Comparison of ENCODE assay signal across 1 cellular context in genomic region chr5:149320791-149321330, GRCh38.
TF ChIP-seq lines count a peak whose summit lies in the region.

No MANE protein-coding gene starts in this region.

TF ChIP-seq in HEK293, 187 proteins besides CTCF, POLR2A, EP300 and RAD21 (continued from another document and continues in another):
- TF ChIP-seq TSHZ1 (tag by site-specific recombination; IDR thresholded peaks at IDR 0.05; ENCODE audit: borderline replicate concordance), result no peak
- no peak for TF ChIP-seq PRDM4 (tag by site-specific recombination; IDR thresholded peaks at IDR 0.05)
- TF ChIP-seq ZBTB8A (tag by site-specific recombination; IDR thresholded peaks at IDR 0.05), result no peak
- no peak for TF ChIP-seq ZNF416 (tag by site-specific recombination; IDR thresholded peaks at IDR 0.05)
- peak; percentile 43; the same call in 1 of the 2 replicates for TF ChIP-seq EGR2 (tag by site-specific recombination; IDR thresholded peaks at IDR 0.05; ENCODE audit: low read depth)
- TF ChIP-seq PRDM1 (tag by site-specific recombination; IDR thresholded peaks at IDR 0.05), result peak; percentile 75
- TF ChIP-seq ZNF549 (tag by site-specific recombination; IDR thresholded peaks at IDR 0.05), result no peak
- TF ChIP-seq MZF1 (tag by site-specific recombination; IDR thresholded peaks at IDR 0.05; ENCODE audit: borderline replicate concordance), result no peak
- TF ChIP-seq ZNF843 (tag by site-specific recombination; IDR thresholded peaks at IDR 0.05), result peak; percentile 32; the same call in 1 of the 2 replicates
- TF ChIP-seq ZNF10 (tag by site-specific recombination; IDR thresholded peaks at IDR 0.05), result peak; percentile 98
- peak; percentile 83 for TF ChIP-seq PRDM10 (tag by site-specific recombination; IDR thresholded peaks at IDR 0.05)
- peak; percentile 88 for TF ChIP-seq ZNF510 (tag by site-specific recombination; IDR thresholded peaks at IDR 0.05; ENCODE audit: insufficient replicate concordance)
- 0 out of 2 replicates have a peak, but pooled peaks have one; percentile 13 for TF ChIP-seq ZNF692 (tag by site-specific recombination; IDR thresholded peaks at IDR 0.05)
- TF ChIP-seq ELK4 (IDR thresholded peaks at IDR 0.05; ENCODE audit: borderline replicate concordance, low read depth, low read length), result no peak
- TF ChIP-seq ZNF2 (tag by site-specific recombination; IDR thresholded peaks at IDR 0.05), result 0 out of 2 replicates have a peak, but pooled peaks have one; percentile 30
- TF ChIP-seq SALL2 (tag by site-specific recombination; IDR thresholded peaks at IDR 0.05; ENCODE audit: borderline replicate concordance), result no peak
- TF ChIP-seq ZNF121 (tag by site-specific recombination; IDR thresholded peaks at IDR 0.05), result peak; percentile 90
- TF ChIP-seq ZNF148 (tag by site-specific recombination; IDR thresholded peaks at IDR 0.05; ENCODE audit: borderline replicate concordance), result no peak
- TF ChIP-seq ZNF837 (tag by site-specific recombination; IDR thresholded peaks at IDR 0.05), result no peak
- no peak for TF ChIP-seq ZNF521 (tag by site-specific recombination; IDR thresholded peaks at IDR 0.05)
- no peak for TF ChIP-seq YY2 (tag by site-specific recombination; IDR thresholded peaks at IDR 0.05)
- TF ChIP-seq ZNF785 (tag by site-specific recombination; IDR thresholded peaks at IDR 0.05), result no peak
- no peak for TF ChIP-seq GLIS2 (tag by site-specific recombination; IDR thresholded peaks at IDR 0.05)
- TF ChIP-seq GLIS1 (tag by site-specific recombination; IDR thresholded peaks at IDR 0.05), result peak; percentile 26; the same call in 1 of the 2 replicates
- no peak for TF ChIP-seq GLI4 (tag by site-specific recombination; IDR thresholded peaks at IDR 0.05)
- TF ChIP-seq ZNF266 (tag by site-specific recombination; IDR thresholded peaks at IDR 0.05; ENCODE audit: low read depth), result no peak
- no peak for TF ChIP-seq ZNF280C (tag by site-specific recombination; IDR thresholded peaks at IDR 0.05)
- TF ChIP-seq HIC1 (tag by site-specific recombination; IDR thresholded peaks at IDR 0.05), result no peak
- no peak for TF ChIP-seq ZNF292 (tag by site-specific recombination; IDR thresholded peaks at IDR 0.05; ENCODE audit: borderline replicate concordance, low read depth)
- TF ChIP-seq SP3 (tag by site-specific recombination; IDR thresholded peaks at IDR 0.05), result 0 out of 2 replicates have a peak, but pooled peaks have one; percentile 44
- TF ChIP-seq ZBTB17 (tag by site-specific recombination; IDR thresholded peaks at IDR 0.05), result peak; percentile 83
- TF ChIP-seq ZNF488 (tag by site-specific recombination; IDR thresholded peaks at IDR 0.05), result no peak
- peak; percentile 71 for TF ChIP-seq ZNF660 (tag by site-specific recombination; IDR thresholded peaks at IDR 0.05)
- peak; percentile 61 for TF ChIP-seq ZFHX2 (tag by site-specific recombination; conservative IDR thresholded peaks at IDR 0.05)
- TF ChIP-seq ZNF792 (tag by site-specific recombination; IDR thresholded peaks at IDR 0.05), result no peak
- no peak for TF ChIP-seq ZNF658 (tag by site-specific recombination; IDR thresholded peaks at IDR 0.05)
